Comparison of ENCODE assay signal across 26 cellular contexts in genomic region chr4:160928482-160928881, GRCh38.
DNase-seq lines count a peak whose midpoint lies in the region; FAIRE-seq and TF ChIP-seq lines count a peak whose summit lies in the region.
"Had no signal": no experiment of that assay in that cellular context is flagged by ENCODE, and none has a peak within 500 bp of the region (broad histone marks: within the 10 kb centered on the region; RNA-seq: fewer than 3 reads in every experiment).

No MANE protein-coding gene starts in this region.

- H4K5ac ChIP-seq in H1 (ENCODE audit: insufficient read length, low read depth, low read length), result no peak overlapping the region

- peak overlapping the region; percentile 96 for H2AFZ ChIP-seq in H1 (ENCODE audit: low read length)

- H3K4me1 ChIP-seq in H1 (replicated peaks in 1 of 4; ENCODE audit: control insufficient read depth in 3 of 4, insufficient read depth in 4 of 4, low read length in 3 of 4) (no peaks in the 10 kb centered on the region), stomach (no peaks in the 10 kb centered on the region)
- H3K4me1 ChIP-seq: A549; BLaER1 treated with 17β-estradiol and CSF1 and Interleukin-3, amounts not matched to agents 10 nM and 100 nM had no signal

- no peaks in the 10 kb centered on the region for H3K27me3 ChIP-seq in H1 (replicated peaks in 1 of 4; ENCODE audit: control insufficient read depth in 3 of 4, extremely low read depth in 1 of 4, insufficient read depth in 3 of 4, low read length in 3 of 4)
- H3K27me3 ChIP-seq in stomach, result no peaks in the 10 kb centered on the region
- no peaks in the 10 kb centered on the region for H3K27me3 ChIP-seq in brain microvascular endothelial cell (replicated peaks)
- H3K27me3 ChIP-seq: BLaER1 treated with 17β-estradiol and CSF1 and Interleukin-3, amounts not matched to agents 10 nM and 100 nM had no signal

- no peaks in the 10 kb centered on the region for H3K79me2 ChIP-seq in H1 (ENCODE audit: control insufficient read depth in 1 of 2, insufficient read depth in 2 of 2, low read length in 2 of 2)

- WGBS in H1 (ENCODE audit: extremely low coverage in 1 of 2, insufficient coverage in 1 of 2, insufficient read length in 1 of 2, insufficient replicate concordance in 2 of 2, low coverage in 1 of 2, low lambda C conversion rate in 2 of 2, missing lambda C conversion rate in 1 of 2), 2 experiments, result 88% methylated on average over 3 of the region's 3 CpGs; no CpG with 5 or more reads in 1 of the 2 experiments
- 60 to 73% (median 61%) methylated on average over 3 of the region's 3 CpGs for WGBS in stomach, 5 donors

- no peaks in the 10 kb centered on the region for H3K27me3 Mint-ChIP-seq in immature natural killer cell (ENCODE audit: low read depth in 3 of 3)
- H3K27me3 Mint-ChIP-seq: CD4-positive, alpha-beta T cell had no signal

- TF ChIP-seq CTCF in H1 (IDR thresholded peaks at IDR 0.05; ENCODE audit: control extremely low read depth in 1 of 3, insufficient read depth in 1 of 3, low read depth in 1 of 3, low read length in 3 of 3) (no peak), stomach (IDR thresholded peaks at IDR 0.05) (no peak), brain microvascular endothelial cell (IDR thresholded peaks at IDR 0.05; ENCODE audit: low read depth, low read length, missing control alignments) (no peak)

- no peaks in the 10 kb centered on the region for H3K4me1 Mint-ChIP-seq in immature natural killer cell

- TF ChIP-seq POLR2A in H1 (IDR thresholded peaks at IDR 0.05; ENCODE audit: control extremely low read depth in 1 of 2, low read depth in 2 of 2, low read length in 2 of 2) (no peak), stomach (IDR thresholded peaks at IDR 0.05) (no peak)

- no peak overlapping the region for H3K27ac ChIP-seq in H1 (ENCODE audit: low read depth, low read length)
- no peak overlapping the region for H3K27ac ChIP-seq in stomach
- no peak overlapping the region for H3K27ac ChIP-seq in brain microvascular endothelial cell
- H3K27ac ChIP-seq: A549; BLaER1 treated with 17β-estradiol and CSF1 and Interleukin-3, amounts not matched to agents 10 nM and 100 nM; SK-N-MC had no signal

- H4K91ac ChIP-seq in H1 (replicated peaks; ENCODE audit: insufficient read length, low read length), result no peak overlapping the region

- H3K36me3 ChIP-seq in H1 (ENCODE audit: control insufficient read depth in 2 of 4, insufficient read depth in 4 of 4, low read length in 3 of 4) (no peaks in the 10 kb centered on the region), stomach (no peaks in the 10 kb centered on the region), brain microvascular endothelial cell (replicated peaks) (no peaks in the 10 kb centered on the region)
- H3K36me3 ChIP-seq: BLaER1 treated with 17β-estradiol and CSF1 and Interleukin-3, amounts not matched to agents 10 nM and 100 nM had no signal

- no peak overlapping the region for H2AK5ac ChIP-seq in H1 (ENCODE audit: low read depth, low read length)

- no peaks in the 10 kb centered on the region for H4K20me1 ChIP-seq in H1 (replicated peaks in 1 of 2; ENCODE audit: control insufficient read depth in 1 of 2, insufficient read depth in 2 of 2, low read length in 2 of 2)
- H4K20me1 ChIP-seq: BLaER1 treated with 17β-estradiol and CSF1 and Interleukin-3, amounts not matched to agents 10 nM and 100 nM had no signal

- H3K9me3 Mint-ChIP-seq in immature natural killer cell, result peaks cover 6 to 33% (median 20%) of the 10 kb centered on the region in 6 donors

- no peak overlapping the region for H3K9ac ChIP-seq in H1 (replicated peaks in 1 of 4; ENCODE audit: extremely low read depth in 1 of 4, low read depth in 3 of 4, low read length in 3 of 4)
- H3K9ac ChIP-seq: BLaER1 treated with 17β-estradiol and CSF1 and Interleukin-3, amounts not matched to agents 10 nM and 100 nM had no signal

- H3K18ac ChIP-seq in H1 (ENCODE audit: extremely low read depth, low read length), result no peak overlapping the region

- H3K4me3 ChIP-seq in H1 (ENCODE audit: extremely low read depth in 1 of 4, insufficient read depth in 2 of 4, low read depth in 3 of 4, low read length in 4 of 4), result no peak overlapping the region
- no peak overlapping the region for H3K4me3 ChIP-seq in stomach
- no peak overlapping the region for H3K4me3 ChIP-seq in brain microvascular endothelial cell (ENCODE audit: low read depth, low read length)
- H3K4me3 ChIP-seq: A549; BLaER1 treated with 17β-estradiol and CSF1 and Interleukin-3, amounts not matched to agents 10 nM and 100 nM; SK-N-MC had no signal

- no peak for TF ChIP-seq RAD21 in H1 (IDR thresholded peaks at IDR 0.05 in 1 of 2, conservative IDR thresholded peaks at IDR 0.05 in 1 of 2; ENCODE audit: low read depth in 2 of 2, low read length in 2 of 2)

- H3K36me3 Mint-ChIP-seq in immature natural killer cell, result no peaks in the 10 kb centered on the region

- in situ Hi-C loops in brain microvascular endothelial cell (cut with HindIII; ENCODE audit: low pct_ligation_motif_present, low sequenced_read_pairs), result no loop called here

- no peaks in the 10 kb centered on the region for H3K9me3 ChIP-seq in H1 (ENCODE audit: insufficient read depth in 2 of 2, low read depth in 1 of 2, low read length in 1 of 2)
- no peaks in the 10 kb centered on the region for H3K9me3 ChIP-seq in stomach
- H3K9me3 ChIP-seq: A549; BLaER1 treated with 17β-estradiol and CSF1 and Interleukin-3, amounts not matched to agents 10 nM and 100 nM had no signal

- H3K79me1 ChIP-seq in H1 (ENCODE audit: low read depth, low read length), result no peaks in the 10 kb centered on the region

- H3K4ac ChIP-seq in H1 (replicated peaks; ENCODE audit: insufficient read length, low read depth, low read length), result no peak overlapping the region

- H4K8ac ChIP-seq in H1 (ENCODE audit: extremely low read depth, insufficient read depth, low read length), result no peak overlapping the region

- POLR2A ChIA-PET in H1 (lab: Charles Lee; ENCODE audit: partially characterized antibody), result no interaction called here

- CTCF ChIA-PET in H1 (lab: Charles Lee; ENCODE audit: partially characterized antibody), result no interaction called here

- no peak overlapping the region for H3K4me2 ChIP-seq in H1 (ENCODE audit: insufficient read depth in 1 of 2, low read depth in 2 of 2, low read length in 2 of 2)
- H3K4me2 ChIP-seq: A549; BLaER1 treated with 17β-estradiol and CSF1 and Interleukin-3, amounts not matched to agents 10 nM and 100 nM had no signal

- no peak overlapping the region for H2BK120ac ChIP-seq in H1 (replicated peaks; ENCODE audit: low read depth, low read length)

- H2BK5ac ChIP-seq in H1 (ENCODE audit: low read depth, low read length), result no peak overlapping the region

- H2BK20ac ChIP-seq in H1 (ENCODE audit: low read length), result no peak overlapping the region

- H3K56ac ChIP-seq in H1 (replicated peaks; ENCODE audit: insufficient read length, low read depth, low read length), result no peak overlapping the region

- no peak overlapping the region for H3K4me3 Mint-ChIP-seq in immature natural killer cell
- H3K4me3 Mint-ChIP-seq: CD4-positive, alpha-beta T cell had no signal

- TF ChIP-seq EP300 in H1 (IDR thresholded peaks at IDR 0.05; ENCODE audit: borderline replicate concordance in 1 of 2, low read depth in 2 of 2, low read length in 2 of 2), result no peak
- no peak for TF ChIP-seq EP300 in stomach (IDR thresholded peaks at IDR 0.05)

- DNase-seq in H4 (ENCODE audit: low spot score) (peak; percentile 13), LHCN-M2 (ENCODE audit: low read depth) (peak; percentile 20), H1 (ENCODE audit: low read depth in 1 of 2, low spot score in 2 of 2) (no peak), myocyte (ENCODE audit: low read depth) (peak; percentile 9), immature natural killer cell (no peak), stomach (no peak), brain microvascular endothelial cell (no peak), NOMO-1 treated with DMSO at 0.1 percent for 48 hours (lab: John Stamatoyannopoulos, UW; ENCODE audit: unreplicated experiment) (no peak)
- DNase-seq: AML-193; CD4-positive, alpha-beta T cell; DMS53; GF-D8; GOT3; KBM-7; NCI-H1048; NCI-H1417; NCI-H1694; NCI-H2029 treated with DMSO at 0.1 percent for 48 hours; NCI-H2227 treated with DMSO at 0.1 percent for 48 hours; NCI-H526 treated with DMSO at 0.1 percent for 48 hours; SIG-M5 had no signal

- FAIRE-seq in H1 (lab: Jason Lieb, UNC), result no peak
- FAIRE-seq: A549, GM12891, RCC 7860 had no signal

- intact Hi-C loops in stomach (cut with DNase I; ENCODE audit: low total_unique reads), result no loop called here

- no peak overlapping the region for H3K23ac ChIP-seq in H1 (ENCODE audit: insufficient read length)

- no peak overlapping the region for H2BK12ac ChIP-seq in H1 (ENCODE audit: low read depth, low read length)

- H3K23me2 ChIP-seq in H1 (ENCODE audit: low read depth, low read length), result no peaks in the 10 kb centered on the region

- H3K14ac ChIP-seq in H1 (ENCODE audit: insufficient read length), result no peak overlapping the region

- no peak overlapping the region for H3K27ac Mint-ChIP-seq in immature natural killer cell
- H3K27ac Mint-ChIP-seq: CD4-positive, alpha-beta T cell had no signal

- H2BK15ac ChIP-seq in H1 (ENCODE audit: low read length), result no peak overlapping the region

TF ChIP-seq in H1, 55 proteins besides CTCF, POLR2A, EP300 and RAD21:
- no peak for TF ChIP-seq ATF2 (IDR thresholded peaks at IDR 0.05; ENCODE audit: low read length)
- no peak for TF ChIP-seq POU5F1 (IDR thresholded peaks at IDR 0.05; ENCODE audit: low read depth, low read length)
- TF ChIP-seq CTBP2 (IDR thresholded peaks at IDR 0.05; ENCODE audit: borderline replicate concordance, insufficient read depth, insufficient read length, low read length), result no peak
- TF ChIP-seq RFX5 (IDR thresholded peaks at IDR 0.05; ENCODE audit: borderline replicate concordance, low read depth, low read length), result no peak
- TF ChIP-seq CBX8 (IDR thresholded peaks at IDR 0.05; ENCODE audit: borderline replicate concordance, low read depth, low read length), result no peak
- TF ChIP-seq JUN (IDR thresholded peaks at IDR 0.05; ENCODE audit: low read depth, low read length), result no peak
- no peak for TF ChIP-seq TBP (IDR thresholded peaks at IDR 0.05; ENCODE audit: low read depth, low read length)
TF ChIP-seq in H1: peak in this region for 0.

Comparison
In these comparisons a context has a peak if more than half of its experiments do, and no peak if none do; other contexts are left out.
1. DNase-seq: peak in H4 (single experiment), LHCN-M2 (single experiment) and myocyte (single experiment); none in H1 (0 of 2), immature natural killer cell (0 of 3), stomach (single experiment), brain microvascular endothelial cell (single experiment) and NOMO-1 treated with DMSO at 0.1 percent for 48 hours (single experiment).